ENCODE assay signal across 8 cellular contexts in genomic region chr16:11076259-11077018, GRCh38.
A peak's percentile ranks its signal among the peaks of the same experiment; 100 is the strongest.
DNase-seq lines count a peak whose midpoint lies in the region; ATAC-seq and TF ChIP-seq lines count a peak whose summit lies in the region.

No MANE protein-coding gene starts in this region.

- TF ChIP-seq RAD21 in SK-N-SH (IDR thresholded peaks at IDR 0.05; ENCODE audit: low read length), result no peak

- peaks cover 32 to 68% (median 52%) of the 10 kb centered on the region in 4 donors for H3K4me1 Mint-ChIP-seq in CD4-positive, alpha-beta memory T cell
- H3K4me1 Mint-ChIP-seq in effector memory CD8-positive, alpha-beta T cell (ENCODE audit: low read depth in 2 of 2), result peaks cover 6 to 17% of the 10 kb centered on the region in 2 donors
- H3K4me1 Mint-ChIP-seq in stimulated activated naive CD8-positive, alpha-beta T cell treated with anti-CD3 and anti-CD28 coated beads, Interleukin-15, Interleukin-2, amounts not matched to agents 100 ng/mL and 50 ng/mL, for 24 hours (ENCODE audit: low read depth), result peaks cover 98% of the 10 kb centered on the region

- peaks cover 18 to 38% of the 10 kb centered on the region in 2 donors for H3K36me3 Mint-ChIP-seq in CD4-positive, alpha-beta memory T cell
- H3K36me3 Mint-ChIP-seq in effector memory CD8-positive, alpha-beta T cell (ENCODE audit: insufficient read depth), result no peaks in the 10 kb centered on the region
- peaks cover 42% of the 10 kb centered on the region for H3K36me3 Mint-ChIP-seq in stimulated activated naive CD8-positive, alpha-beta T cell treated with anti-CD3 and anti-CD28 coated beads, Interleukin-15, Interleukin-2, amounts not matched to agents 100 ng/mL and 50 ng/mL, for 24 hours (ENCODE audit: low read depth)

- POLR2A ChIA-PET in CD4-positive, alpha-beta memory T cell (lab: Charles Lee; ENCODE audit: partially characterized antibody), result no interaction called here
- POLR2A ChIA-PET in SK-N-SH (lab: Yijun Ruan, JAX), result no interaction called here

- no peak overlapping the region for H3K4me2 ChIP-seq in SK-N-SH

- intact Hi-C loops in CD4-positive, alpha-beta memory T cell (cut with micrococcal nuclease), result no loop called here

- no peaks in the 10 kb centered on the region; the same call in 1 of the 2 replicates for H4K20me1 ChIP-seq in SK-N-SH (ENCODE audit: insufficient read depth)

- no peak overlapping the region for H3K4me3 ChIP-seq in CD4-positive, alpha-beta memory T cell (ENCODE audit: low read length in 2 of 2)
- H3K4me3 ChIP-seq in SK-N-SH (ENCODE audit: low read depth in 2 of 2, low read length in 1 of 2), result no peak overlapping the region

- TF ChIP-seq CTCF in SK-N-SH (IDR thresholded peaks at IDR 0.05), result no peak

- no peaks in the 10 kb centered on the region for H3K9me2 ChIP-seq in SK-N-SH

- H2AFZ ChIP-seq in SK-N-SH (ENCODE audit: low read depth), result no peak overlapping the region

- no peaks in the 10 kb centered on the region for H3K79me2 ChIP-seq in SK-N-SH (ENCODE audit: insufficient read depth)

- no peak overlapping the region for H3K9ac ChIP-seq in SK-N-SH

- H3K27me3 ChIP-seq in CD4-positive, alpha-beta memory T cell (ENCODE audit: insufficient read depth, low read length), result no peaks in the 10 kb centered on the region
- no peaks in the 10 kb centered on the region for H3K27me3 ChIP-seq in SK-N-SH (ENCODE audit: insufficient read depth)

- H3K9me3 ChIP-seq in CD4-positive, alpha-beta memory T cell (ENCODE audit: control insufficient read depth in 1 of 2, low read length in 2 of 2), result no peaks in the 10 kb centered on the region
- no peaks in the 10 kb centered on the region for H3K9me3 ChIP-seq in SK-N-SH

- peak; percentile 57 for ATAC-seq in GM21447 (IDR thresholded peaks at IDR 0.05; ENCODE audit: unreplicated experiment)
- ATAC-seq in effector memory CD8-positive, alpha-beta T cell (replicated peaks), result peak; percentile 24
- ATAC-seq in HG03469 (IDR thresholded peaks at IDR 0.05; ENCODE audit: unreplicated experiment), result no peak

- peak overlapping the region in 6 of 7 donors; percentile 24 to 79 (median 71) for H3K27ac Mint-ChIP-seq in CD4-positive, alpha-beta memory T cell
- H3K27ac Mint-ChIP-seq in effector memory CD8-positive, alpha-beta T cell, result peak overlapping the region; percentile 22 to 81
- peak overlapping the region; percentile 94 for H3K27ac Mint-ChIP-seq in stimulated activated naive CD8-positive, alpha-beta T cell treated with anti-CD3 and anti-CD28 coated beads, Interleukin-15, Interleukin-2, amounts not matched to agents 100 ng/mL and 50 ng/mL, for 24 hours

- no peaks in the 10 kb centered on the region for H3K9me3 Mint-ChIP-seq in CD4-positive, alpha-beta memory T cell
- H3K9me3 Mint-ChIP-seq in effector memory CD8-positive, alpha-beta T cell, result no peaks in the 10 kb centered on the region
- no peaks in the 10 kb centered on the region for H3K9me3 Mint-ChIP-seq in stimulated activated naive CD8-positive, alpha-beta T cell treated with anti-CD3 and anti-CD28 coated beads, Interleukin-15, Interleukin-2, amounts not matched to agents 100 ng/mL and 50 ng/mL, for 24 hours

- no peaks in the 10 kb centered on the region for H3K36me3 ChIP-seq in CD4-positive, alpha-beta memory T cell (ENCODE audit: insufficient read depth, low read length)
- peaks cover 0 to 5% of the 10 kb centered on the region in 2 experiments for H3K36me3 ChIP-seq in SK-N-SH (replicated peaks in 1 of 2; ENCODE audit: control insufficient read depth in 1 of 2, insufficient read depth in 2 of 2, low read length in 1 of 2)

- no peak overlapping the region for H3K27ac ChIP-seq in CD4-positive, alpha-beta memory T cell (ENCODE audit: low read depth, low read length)
- H3K27ac ChIP-seq in SK-N-SH (ENCODE audit: low read depth in 2 of 2, low read length in 1 of 2), result no peak overlapping the region

- no peaks in the 10 kb centered on the region for H3K27me3 Mint-ChIP-seq in CD4-positive, alpha-beta memory T cell
- no peaks in the 10 kb centered on the region for H3K27me3 Mint-ChIP-seq in effector memory CD8-positive, alpha-beta T cell
- no peaks in the 10 kb centered on the region for H3K27me3 Mint-ChIP-seq in stimulated activated naive CD8-positive, alpha-beta T cell treated with anti-CD3 and anti-CD28 coated beads, Interleukin-15, Interleukin-2, amounts not matched to agents 100 ng/mL and 50 ng/mL, for 24 hours

- peaks cover 21% of the 10 kb centered on the region for H3F3A ChIP-seq in SK-N-SH (replicated peaks; ENCODE audit: insufficient read depth)

- TF ChIP-seq EP300 in SK-N-SH (IDR thresholded peaks at IDR 0.05; ENCODE audit: borderline replicate concordance in 1 of 2, low read depth in 1 of 2, low read length in 1 of 2), result no peak

- peaks cover 48% of the 10 kb centered on the region for H3K4me1 ChIP-seq in CD4-positive, alpha-beta memory T cell (ENCODE audit: insufficient read depth, low read length)
- H3K4me1 ChIP-seq in SK-N-SH (ENCODE audit: control insufficient read depth in 1 of 2, insufficient read depth in 2 of 2, low read depth in 1 of 2, low read length in 1 of 2), result peaks cover 27 to 54% of the 10 kb centered on the region in 2 experiments

- in situ Hi-C loops in KBM-7 (cut with MboI; ENCODE audit: low pct_unique_long_range_greater_than_20kb, low sequenced_read_pairs), result no loop called here

- CTCF ChIA-PET in CD4-positive, alpha-beta memory T cell (lab: Charles Lee; ENCODE audit: partially characterized antibody), result no interaction called here
- CTCF ChIA-PET in SK-N-SH (lab: Yijun Ruan, JAX), result interaction anchor here (1.3 to 1.5 kb wide), 3 partner anchors 106 to 180 kb away, joined by 5 to 7 read pairs (median 5); partner anchors contain the start of gene SOCS1

- 89% methylated on average over 13 of the region's 13 CpGs for WGBS in SK-N-SH (ENCODE audit: low lambda C conversion rate)

- no peak for DNase-seq in CD4-positive, alpha-beta memory T cell
- peak; percentile 53 for DNase-seq in KBM-7
- no peak for DNase-seq in effector memory CD8-positive, alpha-beta T cell
- no peak for DNase-seq in SK-N-SH
- DNase-seq in T-helper 9 cell, result no peak

- H3K4me3 Mint-ChIP-seq in CD4-positive, alpha-beta memory T cell, result peak overlapping the region in 1 of 8 donors; percentile 10
- H3K4me3 Mint-ChIP-seq in effector memory CD8-positive, alpha-beta T cell, result no peak overlapping the region
- peak overlapping the region; percentile 37 for H3K4me3 Mint-ChIP-seq in stimulated activated naive CD8-positive, alpha-beta T cell treated with anti-CD3 and anti-CD28 coated beads, Interleukin-15, Interleukin-2, amounts not matched to agents 100 ng/mL and 50 ng/mL, for 24 hours

TF ChIP-seq in SK-N-SH, 30 proteins besides CTCF, POLR2A, EP300 and RAD21 (continues in another document):
- TF ChIP-seq USF2 (IDR thresholded peaks at IDR 0.05; ENCODE audit: borderline replicate concordance, low read depth, low read length), result no peak
- no peak for TF ChIP-seq IRF3 (IDR thresholded peaks at IDR 0.05; ENCODE audit: low read depth, low read length)
- TF ChIP-seq NFIC (IDR thresholded peaks at IDR 0.05; ENCODE audit: borderline replicate concordance), result no peak
- no peak for TF ChIP-seq POLR2AphosphoS5 (IDR thresholded peaks at IDR 0.05; ENCODE audit: low read depth, low read length)
- TF ChIP-seq FOXM1 (IDR thresholded peaks at IDR 0.05; ENCODE audit: low read depth), result no peak
- TF ChIP-seq JUND (IDR thresholded peaks at IDR 0.05), result no peak
- TF ChIP-seq SIN3A (IDR thresholded peaks at IDR 0.05; ENCODE audit: borderline replicate concordance, low read depth, low read length), result no peak
- TF ChIP-seq MAX (IDR thresholded peaks at IDR 0.05; ENCODE audit: low read depth), result no peak
- TF ChIP-seq GABPA (IDR thresholded peaks at IDR 0.05; ENCODE audit: low read depth), result no peak
- TF ChIP-seq USF1 (IDR thresholded peaks at IDR 0.05; ENCODE audit: borderline replicate concordance, low read depth), result no peak
- no peak for TF ChIP-seq CHD2 (IDR thresholded peaks at IDR 0.05; ENCODE audit: low read length, partially characterized antibody)
- TF ChIP-seq YY1 (IDR thresholded peaks at IDR 0.05; ENCODE audit: low read depth), result no peak
- no peak for TF ChIP-seq MEF2A (IDR thresholded peaks at IDR 0.05; ENCODE audit: borderline replicate concordance, low read depth)
- TF ChIP-seq NRF1 (IDR thresholded peaks at IDR 0.05; ENCODE audit: low read depth, low read length), result no peak
- TF ChIP-seq MXI1 (IDR thresholded peaks at IDR 0.05; ENCODE audit: low read depth, low read length), result no peak
